In the genomic region with DNA sequence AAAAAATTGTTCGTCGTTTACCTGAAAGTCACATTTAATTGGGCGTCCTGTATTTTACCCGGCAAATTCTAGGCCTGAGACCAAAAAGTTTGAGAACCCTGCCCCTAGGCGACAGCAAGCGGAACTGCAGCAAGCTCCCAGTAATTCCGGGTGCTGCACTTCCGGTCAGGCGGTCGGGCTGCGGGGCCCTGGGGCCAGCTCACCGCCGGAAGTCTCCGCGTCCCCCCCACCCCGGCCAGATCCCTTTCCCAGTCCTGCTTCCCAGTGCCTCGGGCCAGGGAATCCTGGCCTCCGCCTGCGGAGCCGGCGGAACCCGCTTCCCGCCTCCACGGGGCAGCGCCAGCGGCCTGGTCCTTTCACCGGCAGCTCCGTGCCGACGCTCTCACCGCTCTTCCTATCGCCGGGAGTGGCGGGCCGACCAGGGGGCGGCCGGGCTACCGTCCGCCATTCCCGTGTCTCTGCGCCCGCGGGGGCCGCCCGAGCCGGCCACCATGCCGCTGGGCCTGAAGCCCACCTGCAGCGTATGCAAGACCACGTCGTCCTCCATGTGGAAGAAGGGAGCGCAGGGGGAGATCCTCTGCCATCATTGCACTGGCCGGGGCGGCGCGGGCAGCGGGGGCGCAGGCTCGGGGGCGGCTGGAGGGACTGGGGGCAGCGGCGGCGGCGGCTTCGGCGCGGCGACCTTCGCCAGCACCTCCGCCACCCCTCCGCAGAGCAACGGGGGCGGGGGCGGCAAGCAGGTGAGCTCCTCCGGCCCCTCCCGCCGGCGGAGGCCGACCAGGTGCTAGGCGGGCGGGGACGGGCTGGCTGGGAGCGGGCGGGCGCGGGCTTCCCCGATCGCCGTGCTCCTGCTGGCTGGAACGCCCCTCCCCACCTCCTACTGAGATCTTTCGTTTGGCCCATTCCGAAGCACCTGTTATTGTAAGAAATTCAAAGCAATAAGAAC, we compare ENCODE assay signal across 8 cellular contexts. TPM values are rescaled to one million over a fixed set of nuclear protein-coding genes. Genes with fewer than 3 reads are reported as not detected.
A peak's percentile ranks its signal among the peaks of the same experiment; 100 is the strongest.
DNase-seq lines count a peak whose midpoint lies in the region; ATAC-seq, FAIRE-seq and TF ChIP-seq lines count a peak whose summit lies in the region.

A gene with protein sequence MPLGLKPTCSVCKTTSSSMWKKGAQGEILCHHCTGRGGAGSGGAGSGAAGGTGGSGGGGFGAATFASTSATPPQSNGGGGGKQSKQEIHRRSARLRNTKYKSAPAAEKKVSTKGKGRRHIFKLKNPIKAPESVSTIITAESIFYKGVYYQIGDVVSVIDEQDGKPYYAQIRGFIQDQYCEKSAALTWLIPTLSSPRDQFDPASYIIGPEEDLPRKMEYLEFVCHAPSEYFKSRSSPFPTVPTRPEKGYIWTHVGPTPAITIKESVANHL (plus strand): TSS at position 244 of the 946 bp plus-strand sequence. CDS start 248 bp downstream, at position 492.

- peak within 1 kb of the TSS; percentile 84 for H3K27ac Mint-ChIP-seq in activated T-cell treated with anti-CD3 and anti-CD28 coated beads, Interleukin-2, amount 50 U/mL, for 72 hours

- H3K36me3 ChIP-seq in KMS-11 (ENCODE audit: insufficient read depth) (no peaks in the 10 kb centered on the region), esophagus muscularis mucosa (peaks cover 16 to 34% (median 24%) of the 10 kb centered on the region in 4 donors)

- intact Hi-C loops in esophagus muscularis mucosa (cut with DNase I), result loop anchor here (2.0 to 10.0 kb wide), 3 partner anchors 23 to 313 kb away; a partner anchor contains a TSS

- H3K9me3 Mint-ChIP-seq in activated T-cell treated with anti-CD3 and anti-CD28 coated beads, Interleukin-2, amount 50 U/mL, for 72 hours, result no peaks in the 10 kb centered on the region

- H3K4me1 Mint-ChIP-seq in activated T-cell treated with anti-CD3 and anti-CD28 coated beads, Interleukin-2, amount 50 U/mL, for 72 hours (ENCODE audit: low read depth), result peaks cover 18% of the 10 kb centered on the region

- H3K4me3 ChIP-seq in KMS-11 (IDR thresholded peaks at IDR 0.05; ENCODE audit: insufficient read depth, low read depth, low read length), result peak within 1 kb of the TSS; percentile 68
- peak within 1 kb of the TSS; percentile 74 to 97 (median 90) for H3K4me3 ChIP-seq in esophagus muscularis mucosa

- no peaks in the 10 kb centered on the region for H3K27me3 ChIP-seq in KMS-11 (ENCODE audit: insufficient read depth, low read depth)
- no peaks in the 10 kb centered on the region for H3K27me3 ChIP-seq in esophagus muscularis mucosa

- no peaks in the 10 kb centered on the region for H3K79me2 ChIP-seq in KMS-11 (ENCODE audit: insufficient read depth, low read depth)

- ATAC-seq in GM21737 (IDR thresholded peaks at IDR 0.05; ENCODE audit: unreplicated experiment), result peak; percentile 83
- peak; percentile 88 to 91 for ATAC-seq in activated T-cell treated with anti-CD3 and anti-CD28 coated beads, Interleukin-2, amount 50 U/mL, for 72 hours (replicated peaks in 1 of 2)

- H3K36me3 Mint-ChIP-seq in activated T-cell treated with anti-CD3 and anti-CD28 coated beads, Interleukin-2, amount 50 U/mL, for 72 hours (ENCODE audit: insufficient read depth in 2 of 2), result peaks cover 2 to 7% of the 10 kb centered on the region in 2 donors

- H3K4me3 Mint-ChIP-seq in activated T-cell treated with anti-CD3 and anti-CD28 coated beads, Interleukin-2, amount 50 U/mL, for 72 hours, result peak within 1 kb of the TSS; percentile 91 to 93

- H3K4me1 ChIP-seq in KMS-11 (ENCODE audit: low read depth, poor library complexity, severe bottlenecking), result peaks cover 11% of the 10 kb centered on the region
- peaks cover 0 to 23% (median 15%) of the 10 kb centered on the region in 4 donors for H3K4me1 ChIP-seq in esophagus muscularis mucosa

- H3K9me3 ChIP-seq in esophagus muscularis mucosa, result no peaks in the 10 kb centered on the region

- no peaks in the 10 kb centered on the region for H4K20me1 ChIP-seq in KMS-11 (ENCODE audit: insufficient read depth)

- TF ChIP-seq CTCF in KMS-11 (conservative IDR thresholded peaks at IDR 0.05; ENCODE audit: low read depth, low read length), result peak; percentile 77
- TF ChIP-seq CTCF in esophagus muscularis mucosa (IDR thresholded peaks at IDR 0.05), result peak in 2 of 3 experiments; percentile 93 to 94

- peak; percentile 83 for FAIRE-seq in RCC 7860 (lab: Jason Lieb, UNC)

- peak within 1 kb of the TSS; percentile 79 for H3K4me2 ChIP-seq in KMS-11

- H2AFZ ChIP-seq in KMS-11 (ENCODE audit: low read depth), result peak within 1 kb of the TSS; percentile 89

- H3K27ac ChIP-seq in KMS-11, result peak within 1 kb of the TSS; percentile 91
- H3K27ac ChIP-seq in esophagus muscularis mucosa (replicated peaks in 1 of 4), result peak within 1 kb of the TSS; percentile 91 to 95 (median 94)

- WGBS in esophagus muscularis mucosa, result 0% methylated on average over 9 of the region's 91 CpGs

- peak within 1 kb of the TSS; percentile 99 for H3K9ac ChIP-seq in KMS-11

- H3K27me3 Mint-ChIP-seq in activated T-cell treated with anti-CD3 and anti-CD28 coated beads, Interleukin-2, amount 50 U/mL, for 72 hours (ENCODE audit: low read depth), result no peaks in the 10 kb centered on the region

- TF ChIP-seq EP300 in esophagus muscularis mucosa (IDR thresholded peaks at IDR 0.05), result no peak

- TF ChIP-seq POLR2A in esophagus muscularis mucosa (IDR thresholded peaks at IDR 0.05; ENCODE audit: low read depth), result peak; percentile 41

- DNase-seq in Daoy (ENCODE audit: low read depth) (peak; percentile 91), RCC 7860 (ENCODE audit: low spot score) (peak; percentile 92), esophagus muscularis mucosa (ENCODE audit: extremely low spot score) (peak; percentile 97), myocyte (ENCODE audit: low read depth) (peak; percentile 97)
- peak; percentile 87 to 88 for DNase-seq in activated T-cell treated with anti-CD3 and anti-CD28 coated beads, Interleukin-2, amount 50 U/mL, for 72 hours
- peak; percentile 57 to 72 for DNase-seq in stimulated activated CD8-positive, alpha-beta memory T cell treated with anti-CD3 and anti-CD28 coated beads, Interleukin-7, amount 100 ng/mL, for 48 hours (ENCODE audit: extremely low read depth in 1 of 2, low read depth in 1 of 2)

RNA-seq across cellular contexts. Expression of the gene that starts here (rescaled TPM):
- total RNA-seq in Daoy (2014; rRNA removed; shearing (Covaris generic)), result 17.6 and 19.9 TPM in 2 replicates
- 10 to 100 TPM; 33.8 to 35.5 TPM for total RNA-seq in activated T-cell treated with anti-CD3 and anti-CD28 coated beads, Interleukin-2, amount 50 U/mL, for 72 hours
- total RNA-seq in esophagus muscularis mucosa (10 to 100 TPM; 28.2 to 38.6 (median 35.7) TPM), myocyte (41.6 and 44.6 TPM in 2 replicates)
- polyA plus RNA-seq in myocyte (2012), result 27.4 TPM

Comparison
In these comparisons a context has a peak if more than half of its experiments do, and no peak if none do; other contexts are left out.
1. Peak in every context shown above with its lines: DNase-seq, ATAC-seq, H3K4me3 ChIP-seq and H3K27ac ChIP-seq.